9 cellular contexts compared by ENCODE assay signal in genomic region chr6:2749972-2750600, GRCh38. TPM values are rescaled to one million over a fixed set of nuclear protein-coding genes. Genes with fewer than 3 reads are reported as not detected.
DNase-seq lines count a peak whose midpoint lies in the region; ATAC-seq lines count a peak whose summit lies in the region.
"Had no signal": no experiment of that assay in that cellular context is flagged by ENCODE, and none has a peak within 500 bp of the region (broad histone marks: within the 10 kb centered on the region; RNA-seq: fewer than 3 reads in every experiment).

No MANE protein-coding gene starts in this region.

- no peak overlapping the region for H2BK5ac ChIP-seq in mesenchymal stem cell (ENCODE audit: low read depth, low read length, poor library complexity, severe bottlenecking)

- no peak overlapping the region for H2AFZ ChIP-seq in mesenchymal stem cell (ENCODE audit: low read depth, low read length)

- H3K9me3 Mint-ChIP-seq in activated CD4-positive, alpha-beta T cell treated with anti-CD3 and anti-CD28 coated beads, Interleukin-2, amount 10 ng/mL, durations not matched to agents 24 days and 14 days: no peaks in the 10 kb centered on the region

- no peak overlapping the region for H4K8ac ChIP-seq in mesenchymal stem cell (ENCODE audit: low read length)

- intact Hi-C loops in activated CD4-positive, alpha-beta T cell treated with anti-CD3 and anti-CD28 coated beads, Interleukin-2, amount 10 ng/mL, durations not matched to agents 24 days and 14 days (cut with micrococcal nuclease): loop anchor here (1.0 kb wide), 2 partner anchors 12 to 1154 kb away; no protein-coding TSS in a partner anchor

- H3K4me1 ChIP-seq in mesenchymal stem cell (ENCODE audit: control insufficient read depth, insufficient read depth, low read depth, low read length): peaks cover 2% of the 10 kb centered on the region

- H3K79me1 ChIP-seq in mesenchymal stem cell (replicated peaks; ENCODE audit: low read length, poor library complexity, severe bottlenecking): no peaks in the 10 kb centered on the region

- no peak overlapping the region for H3K27ac Mint-ChIP-seq in activated CD4-positive, alpha-beta T cell treated with anti-CD3 and anti-CD28 coated beads, Interleukin-2, amount 10 ng/mL, durations not matched to agents 24 days and 14 days

- no peak overlapping the region for H2BK120ac ChIP-seq in mesenchymal stem cell (ENCODE audit: low read depth, low read length)

- no peak overlapping the region for H4K91ac ChIP-seq in mesenchymal stem cell (ENCODE audit: low read length)

- no peaks in the 10 kb centered on the region for H3K9me3 ChIP-seq in mesenchymal stem cell (ENCODE audit: control insufficient read depth, low read length)
- H3K9me3 ChIP-seq: BLaER1 had no signal

- peaks cover 4% of the 10 kb centered on the region for H3K4me1 Mint-ChIP-seq in activated CD4-positive, alpha-beta T cell treated with anti-CD3 and anti-CD28 coated beads, Interleukin-2, amount 10 ng/mL, durations not matched to agents 24 days and 14 days

- peaks cover 63% of the 10 kb centered on the region for H3K27me3 Mint-ChIP-seq in activated CD4-positive, alpha-beta T cell treated with anti-CD3 and anti-CD28 coated beads, Interleukin-2, amount 10 ng/mL, durations not matched to agents 24 days and 14 days

- no peaks in the 10 kb centered on the region for H3K27me3 ChIP-seq in mesenchymal stem cell (ENCODE audit: control insufficient read depth in 1 of 2, insufficient read depth in 1 of 2, low read length in 2 of 2)
- H3K27me3 ChIP-seq: BLaER1 had no signal

- 28% methylated on average over 3 of the region's 11 CpGs for WGBS in mesenchymal stem cell

- no peak overlapping the region for H3K23ac ChIP-seq in mesenchymal stem cell (ENCODE audit: low read length in 2 of 2)

- H2BK15ac ChIP-seq in mesenchymal stem cell (ENCODE audit: low read depth, poor library complexity, severe bottlenecking): no peak overlapping the region

- no peak overlapping the region for H3K18ac ChIP-seq in mesenchymal stem cell (ENCODE audit: low read depth in 1 of 2, low read length in 2 of 2)

- no peak overlapping the region for H3K14ac ChIP-seq in mesenchymal stem cell (ENCODE audit: low read length in 2 of 2)

- no peak overlapping the region for H3K4me2 ChIP-seq in mesenchymal stem cell (ENCODE audit: low read length, poor library complexity, severe bottlenecking)
- H3K4me2 ChIP-seq: BLaER1 had no signal

- no peaks in the 10 kb centered on the region for H3K36me3 Mint-ChIP-seq in activated CD4-positive, alpha-beta T cell treated with anti-CD3 and anti-CD28 coated beads, Interleukin-2, amount 10 ng/mL, durations not matched to agents 24 days and 14 days (ENCODE audit: low read depth)

- peak overlapping the region in 1 of 2 experiments; percentile 39 for H3K4me3 ChIP-seq in mesenchymal stem cell (ENCODE audit: insufficient read depth in 1 of 2, low read depth in 1 of 2, low read length in 2 of 2)
- H3K4me3 ChIP-seq: BLaER1 had no signal

- no peaks in the 10 kb centered on the region for H3K36me3 ChIP-seq in mesenchymal stem cell (ENCODE audit: control insufficient read depth in 1 of 2, insufficient read depth in 2 of 2, low read depth in 1 of 2, low read length in 2 of 2)
- H3K36me3 ChIP-seq: BLaER1 had no signal

- H3K4ac ChIP-seq in mesenchymal stem cell (ENCODE audit: low read depth in 1 of 2, low read length in 2 of 2): no peak overlapping the region

- H3K4me3 Mint-ChIP-seq in activated CD4-positive, alpha-beta T cell treated with anti-CD3 and anti-CD28 coated beads, Interleukin-2, amount 10 ng/mL, durations not matched to agents 24 days and 14 days: no peak overlapping the region

- no peak overlapping the region for H2BK12ac ChIP-seq in mesenchymal stem cell (ENCODE audit: low read length in 2 of 2)

- peak overlapping the region; percentile 5 for H3K9ac ChIP-seq in mesenchymal stem cell (ENCODE audit: low read length)
- H3K9ac ChIP-seq: BLaER1 had no signal

- DNase-seq in NCI-H1092 treated with DMSO at 0.1 percent for 48 hours (lab: John Stamatoyannopoulos, UW): peak; percentile 18
- no peak for DNase-seq in NCI-H1092 (lab: John Stamatoyannopoulos, UW)
- peak; percentile 32 to 73 for DNase-seq in NCI-H524 (lab: John Stamatoyannopoulos, UW)
- DNase-seq in activated CD4-positive, alpha-beta T cell treated with anti-CD3 and anti-CD28 coated beads, Interleukin-2, amount 10 ng/mL, durations not matched to agents 24 days and 14 days: peak; percentile 91
- peak; percentile 73 for DNase-seq in dermis blood vessel endothelial cell
- peak; percentile 68 for DNase-seq in mesenchymal stem cell
- DNase-seq in stimulated activated CD8-positive, alpha-beta memory T cell treated with anti-CD3 and anti-CD28 coated beads, Interleukin-7, amount 100 ng/mL, for 1 hour (ENCODE audit: low read depth in 2 of 2): peak; percentile 26 to 55

- ATAC-seq in HG03571 (IDR thresholded peaks at IDR 0.05; ENCODE audit: unreplicated experiment): no peak

- H2AK5ac ChIP-seq in mesenchymal stem cell (ENCODE audit: low read length, severe bottlenecking): no peak overlapping the region

- H3K27ac ChIP-seq in mesenchymal stem cell (ENCODE audit: low read length, poor library complexity, severe bottlenecking): no peak overlapping the region
- H3K27ac ChIP-seq: BLaER1 had no signal

RNA-seq across cellular contexts. Expression of gene MYLK4, which starts 0.6 kb away (rescaled TPM):
- 0.07 and 0.14 TPM in 2 replicates for total RNA-seq in activated CD4-positive, alpha-beta T cell treated with anti-CD3 and anti-CD28 coated beads, Interleukin-2, amount 10 ng/mL, durations not matched to agents 24 days and 14 days
- total RNA-seq in dermis blood vessel endothelial cell: 0.51 and 0.65 TPM in 2 replicates
- polyA plus RNA-seq in mesenchymal stem cell (2013, experiment 1 of 2): 0.23 TPM
- polyA plus RNA-seq in mesenchymal stem cell (2013, experiment 2 of 2): 0.25 TPM

RNA-seq across cellular contexts. Expression of gene WRNIP1, which starts 15.1 kb away (rescaled TPM):
- 49.3 and 50.5 TPM in 2 replicates for total RNA-seq in activated CD4-positive, alpha-beta T cell treated with anti-CD3 and anti-CD28 coated beads, Interleukin-2, amount 10 ng/mL, durations not matched to agents 24 days and 14 days
- 73.6 and 77.3 TPM in 2 replicates for total RNA-seq in dermis blood vessel endothelial cell
- polyA plus RNA-seq in mesenchymal stem cell (2013, experiment 1 of 2): 19.5 TPM
- 21.4 TPM for polyA plus RNA-seq in mesenchymal stem cell (2013, experiment 2 of 2)
